In genomic region chr5:112146323-112146848, GRCh38 we compare ENCODE assay signal across 7 cellular contexts.
A peak's percentile ranks its signal among the peaks of the same experiment; 100 is the strongest.
DNase-seq lines count a peak whose midpoint lies in the region; ATAC-seq, FAIRE-seq and TF ChIP-seq lines count a peak whose summit lies in the region.

No MANE protein-coding gene starts in this region.

- WGBS in mammary epithelial cell (ENCODE audit: low coverage, missing lambda C conversion rate) = 42% methylated on average over 5 of the region's 5 CpGs

- intact Hi-C loops in mammary epithelial cell (cut with micrococcal nuclease) = loop anchor here (2.0 to 5.0 kb wide), 4 partner anchors 149 to 1389 kb away; no protein-coding TSS in a partner anchor

- H3K4me3 Mint-ChIP-seq in stimulated activated naive B cell treated with anti-CD40 and anti-IgM and Interleukin-4, amounts not matched to agents 10 μg/mL and 1 μg/mL and 100 μg/mL, for 72 hours = no peak overlapping the region

- no peak for TF ChIP-seq CTCF in mammary epithelial cell (conservative IDR thresholded peaks at IDR 0.05 in 1 of 2, IDR thresholded peaks at IDR 0.05 in 1 of 2; ENCODE audit: extremely low read depth in 1 of 2, insufficient read depth in 1 of 2, low read depth in 1 of 2, low read length in 2 of 2)

- dilution Hi-C loops in mammary epithelial cell (cut with HindIII; ENCODE audit: low sequenced_read_pairs) = no loop called here

- no TSS peak for BruUV-seq in mammary epithelial cell (replicated peaks; lab: Mats Ljungman, UMichigan)

- H3K4me3 ChIP-seq in mammary epithelial cell (replicated peaks in 1 of 3; ENCODE audit: insufficient read depth in 1 of 3, low read depth in 2 of 3, low read length in 3 of 3) = no peak overlapping the region

- peaks cover 0 to 5% of the 10 kb centered on the region in 2 donors for H3K9me3 Mint-ChIP-seq in stimulated activated naive B cell treated with anti-CD40 and anti-IgM and Interleukin-4, amounts not matched to agents 10 μg/mL and 1 μg/mL and 100 μg/mL, for 72 hours

- H3K36me3 ChIP-seq in mammary epithelial cell (ENCODE audit: insufficient read depth, low read length) = no peaks in the 10 kb centered on the region

- H3K27ac ChIP-seq in mammary epithelial cell (ENCODE audit: insufficient read depth, low read depth, low read length) = no peak overlapping the region

- H3K27me3 Mint-ChIP-seq in stimulated activated naive B cell treated with anti-CD40 and anti-IgM and Interleukin-4, amounts not matched to agents 10 μg/mL and 1 μg/mL and 100 μg/mL, for 72 hours = no peaks in the 10 kb centered on the region

- H3K9me3 ChIP-seq in mammary epithelial cell (replicated peaks; ENCODE audit: insufficient read depth, low read length) = no peaks in the 10 kb centered on the region

- no peaks in the 10 kb centered on the region for H3K79me2 ChIP-seq in mammary epithelial cell (ENCODE audit: insufficient read depth, low read length)

- H2AFZ ChIP-seq in mammary epithelial cell (ENCODE audit: low read depth, low read length) = no peak overlapping the region

- H3K4me1 ChIP-seq in mammary epithelial cell (ENCODE audit: insufficient read depth, low read length) = peaks cover 16% of the 10 kb centered on the region

- no peaks in the 10 kb centered on the region for H3K4me1 Mint-ChIP-seq in stimulated activated naive B cell treated with anti-CD40 and anti-IgM and Interleukin-4, amounts not matched to agents 10 μg/mL and 1 μg/mL and 100 μg/mL, for 72 hours

- DNase-seq in mammary epithelial cell = peak; percentile 59
- DNase-seq in stimulated activated naive B cell treated with anti-CD40 and anti-IgM and Interleukin-4, amounts not matched to agents 10 μg/mL and 1 μg/mL and 100 μg/mL, for 72 hours = no peak
- no peak for DNase-seq in hippocampal formation (lab: John Stamatoyannopoulos, UW)
- no peak for DNase-seq in NCI-H524 (lab: John Stamatoyannopoulos, UW)
- DNase-seq in H54 (ENCODE audit: insufficient read length, low spot score) = no peak

- no peak for FAIRE-seq in H54 (lab: Jason Lieb, UNC)

- H3K27me3 ChIP-seq in mammary epithelial cell (ENCODE audit: insufficient read depth, low read length) = no peaks in the 10 kb centered on the region

- in situ Hi-C loops in mammary epithelial cell (cut with MboI; ENCODE audit: low sequenced_read_pairs in 2 of 2) = loop anchor here (5.0 to 25.0 kb wide), 6 partner anchors 284 to 984 kb away; no protein-coding TSS in a partner anchor

- CTCF ChIA-PET in mammary epithelial cell (lab: Charles Lee; ENCODE audit: low non-redundant PET) = interaction anchor here (0.6 to 0.8 kb wide), 3 partner anchors 396 to 596 kb away, joined by 3 to 8 read pairs (median 5); no protein-coding TSS in a partner anchor

- H4K20me1 ChIP-seq in mammary epithelial cell (ENCODE audit: insufficient read depth, low read length) = no peaks in the 10 kb centered on the region

- H3K27ac Mint-ChIP-seq in stimulated activated naive B cell treated with anti-CD40 and anti-IgM and Interleukin-4, amounts not matched to agents 10 μg/mL and 1 μg/mL and 100 μg/mL, for 72 hours = no peak overlapping the region

- TF ChIP-seq POLR2A in H54 (IDR thresholded peaks at IDR 0.05; ENCODE audit: low read depth, low read length) = no peak

- no peaks in the 10 kb centered on the region for H3K36me3 Mint-ChIP-seq in stimulated activated naive B cell treated with anti-CD40 and anti-IgM and Interleukin-4, amounts not matched to agents 10 μg/mL and 1 μg/mL and 100 μg/mL, for 72 hours

- peak overlapping the region; percentile 24 for H3K4me2 ChIP-seq in mammary epithelial cell (ENCODE audit: insufficient read depth, low read depth, low read length)

- no peak overlapping the region for H3K9ac ChIP-seq in mammary epithelial cell (ENCODE audit: insufficient read depth, low read length)

- ATAC-seq in GM19372 (IDR thresholded peaks at IDR 0.05; ENCODE audit: low read depth, unreplicated experiment) = peak; percentile 67
- ATAC-seq in HG03064 (IDR thresholded peaks at IDR 0.05; ENCODE audit: low read depth, unreplicated experiment) = peak; percentile 52
- peak; percentile 60 to 68 for ATAC-seq in stimulated activated naive B cell treated with anti-CD40 and anti-IgM and Interleukin-4, amounts not matched to agents 10 μg/mL and 1 μg/mL and 100 μg/mL, for 72 hours (replicated peaks)
